8 cellular contexts compared by ENCODE assay signal in genomic region chr13:110455941-110456340, GRCh38.
DNase-seq lines count a peak whose midpoint lies in the region; ATAC-seq, FAIRE-seq and TF ChIP-seq lines count a peak whose summit lies in the region.

No MANE protein-coding gene starts in this region.

- RAD21 ChIA-PET in GM12878 (lab: Charles Lee; ENCODE audit: unreplicated experiment) = interaction anchor here (0.6 to 2.6 kb wide), 46 partner anchors 12 to 459 kb away, joined by 3 to 28 read pairs (median 5); partner anchors contain the start of gene RAB20

- H2AFZ ChIP-seq in GM12878 (ENCODE audit: control insufficient read depth, low read depth, low read length) = peak overlapping the region; percentile 62

- H3K9ac ChIP-seq in GM12878 (ENCODE audit: control insufficient read depth, insufficient read depth, low read length) = no peak overlapping the region

- no peaks in the 10 kb centered on the region for H4K20me1 ChIP-seq in GM12878 (ENCODE audit: control insufficient read depth, insufficient read depth)

- POLR2A ChIA-PET in AG04450 (lab: Yijun Ruan, JAX) = interaction anchor here (0.6 to 1.0 kb wide), 2 partner anchors 208 to 259 kb away, joined by 3 to 4 read pairs; no protein-coding TSS in a partner anchor
- POLR2A ChIA-PET in GM12878 (lab: Charles Lee) = interaction anchor here (0.8 to 1.7 kb wide), 7 partner anchors 8 to 259 kb away, joined by 3 to 5 read pairs (median 4); partner anchors contain the start of gene RAB20

- peaks cover 4% of the 10 kb centered on the region; the same call in 1 of the 2 replicates for H3K4me1 ChIP-seq in GM12878 (ENCODE audit: control insufficient read depth, insufficient read depth, low read length)

- peak; percentile 95 for TF ChIP-seq RAD21 in GM12878 (IDR thresholded peaks at IDR 0.05; ENCODE audit: insufficient read depth, low read depth, low read length)

- TF ChIP-seq CTCF in AG04450 (IDR thresholded peaks at IDR 0.05; ENCODE audit: low read depth, low read length) = peak; percentile 74
- TF ChIP-seq CTCF in GM12878 (IDR thresholded peaks at IDR 0.05 in 2 of 3, conservative IDR thresholded peaks at IDR 0.05 in 1 of 3; ENCODE audit: control insufficient read depth in 2 of 3, extremely low read depth in 1 of 3, insufficient read depth in 1 of 3, low read depth in 3 of 3, low read length in 3 of 3) = peak; percentile 91 to 95 (median 95); a peak in 5 of 6 replicates

- FAIRE-seq in GM12878 (lab: Jason Lieb, UNC) = peak; percentile 85

- no peak for TF ChIP-seq EP300 in GM12878 (IDR thresholded peaks at IDR 0.05; ENCODE audit: borderline replicate concordance in 1 of 2, control insufficient read depth in 1 of 2, low read depth in 2 of 2, low read length in 2 of 2)

- SMC1A ChIA-PET in GM12878 (lab: Charles Lee; ENCODE audit: uncharacterized antibody, unreplicated experiment) = interaction anchor here (0.7 to 3.1 kb wide), 42 partner anchors 8 to 1988 kb away, joined by 3 to 38 read pairs (median 4); partner anchors contain the start of genes NAXD and RAB20

- in situ Hi-C loops in GM12878 (cut with MboI) = no loop called here

- intact Hi-C loops in GM12878 (cut with micrococcal nuclease; ENCODE audit: unreplicated experiment) = loop anchor here (1.0 to 2.0 kb wide), 4 partner anchors 69 to 363 kb away; no protein-coding TSS in a partner anchor

- no peak overlapping the region for H3K4me3 ChIP-seq in AG04450 (ENCODE audit: low read depth, low read length)
- H3K4me3 ChIP-seq in GM12878 = 0 out of 2 replicates have a peak overlapping the region, but pooled peaks have one; percentile 18

- H3K27me3 ChIP-seq in AG04450 (ENCODE audit: control insufficient read depth, insufficient read depth, low read length) (no peaks in the 10 kb centered on the region), GM12878 (replicated peaks in 1 of 2; ENCODE audit: control insufficient read depth in 2 of 2, insufficient read depth in 2 of 2, low read length in 1 of 2) (no peaks in the 10 kb centered on the region)

- H3K27ac ChIP-seq in AG04450 (ENCODE audit: low read depth, low read length) (peak overlapping the region; percentile 11), GM12878 (ENCODE audit: control insufficient read depth, insufficient read depth) (no peak overlapping the region)

- peak; percentile 20 for DNase-seq in AG04450 (ENCODE audit: low read depth, low spot score)
- peak; percentile 54 to 81 for DNase-seq in NCI-H187 (lab: John Stamatoyannopoulos, UW)
- DNase-seq in T1000 (lab: John Stamatoyannopoulos, UW) = peak; percentile 35
- DNase-seq in GM12878 (ENCODE audit: low read depth, low spot score) = no peak
- peak; percentile 93 for DNase-seq in iPS-NIHi11 (ENCODE audit: low spot score)
- DNase-seq in stimulated activated CD4-positive, alpha-beta T cell treated with anti-CD3 and anti-CD28 coated beads, Interleukin-15, amount 100 ng/mL, for 1 hour (ENCODE audit: low read depth in 1 of 2, low spot score in 1 of 2) = peak; percentile 10 to 32

- BruUV-seq in GM12878 (replicated peaks; lab: Mats Ljungman, UMichigan) = no TSS peak

- H3K9me3 ChIP-seq in AG04450 (ENCODE audit: control insufficient read depth, insufficient read depth, low read length) (no peaks in the 10 kb centered on the region), GM12878 (replicated peaks; ENCODE audit: control insufficient read depth, insufficient read depth, low read length) (no peaks in the 10 kb centered on the region)

- no peaks in the 10 kb centered on the region for H3K79me2 ChIP-seq in GM12878 (ENCODE audit: control insufficient read depth, insufficient read depth, low read length)

- CTCF ChIA-PET in AG04450 (lab: Charles Lee) = interaction anchor here (0.6 to 1.8 kb wide), 35 partner anchors 9 to 362 kb away, joined by 3 to 19 read pairs (median 4); no protein-coding TSS in a partner anchor
- CTCF ChIA-PET in GM12878 (lab: Yijun Ruan, JAX) = interaction anchor here (0.5 to 4.2 kb wide), 60 partner anchors 8 to 592 kb away, joined by 3 to 55 read pairs (median 5); partner anchors contain the start of genes NAXD and RAB20

- ATAC-seq in GM18519 (IDR thresholded peaks at IDR 0.05; ENCODE audit: low FRiP score, unreplicated experiment) (peak; percentile 98), HG02981 (IDR thresholded peaks at IDR 0.05; ENCODE audit: unreplicated experiment) (peak; percentile 99), GM12878 (peak; percentile 99)

- WGBS in GM12878 (ENCODE audit: insufficient coverage, insufficient replicate concordance, low lambda C conversion rate, missing lambda C conversion rate) = 2% methylated on average over 10 of the region's 10 CpGs

- H3K4me2 ChIP-seq in GM12878 (ENCODE audit: control insufficient read depth, insufficient read depth) = peak overlapping the region; percentile 72

- TF ChIP-seq POLR2A in GM12878 (IDR thresholded peaks at IDR 0.05; ENCODE audit: low read depth, low read length) = no peak

- H3K36me3 ChIP-seq in GM12878 (ENCODE audit: control insufficient read depth in 2 of 2, insufficient read depth in 2 of 2, low read length in 1 of 2) = no peaks in the 10 kb centered on the region

TF ChIP-seq in GM12878, 131 proteins besides CTCF, POLR2A, EP300 and RAD21 (continues in another document):
- TF ChIP-seq FOS (IDR thresholded peaks at IDR 0.05; ENCODE audit: borderline replicate concordance, extremely low read depth, insufficient read length) = no peak
- TF ChIP-seq ZBED1 (IDR thresholded peaks at IDR 0.05; ENCODE audit: borderline replicate concordance) = no peak
- no peak for TF ChIP-seq CBFB (IDR thresholded peaks at IDR 0.05; ENCODE audit: low read depth)
- TF ChIP-seq ZNF384 (IDR thresholded peaks at IDR 0.05; ENCODE audit: borderline replicate concordance, low read depth, low read length) = no peak
- 0 out of 2 replicates have a peak, but pooled peaks have one; percentile 35 for TF ChIP-seq NR2F1 (conservative IDR thresholded peaks at IDR 0.05)
- no peak for TF ChIP-seq RCOR1 (conservative IDR thresholded peaks at IDR 0.05; ENCODE audit: low read depth, low read length)
- TF ChIP-seq GATAD2B (conservative IDR thresholded peaks at IDR 0.05; ENCODE audit: low read depth) = no peak
- TF ChIP-seq ESRRA (IDR thresholded peaks at IDR 0.05; ENCODE audit: low read length) = no peak
- no peak for TF ChIP-seq ELK1 (IDR thresholded peaks at IDR 0.05; ENCODE audit: low read depth, low read length)
- no peak for TF ChIP-seq NFIC (IDR thresholded peaks at IDR 0.05; ENCODE audit: low read depth, low read length)
- TF ChIP-seq SMC3 (IDR thresholded peaks at IDR 0.05; ENCODE audit: borderline replicate concordance, low read length) = peak; percentile 89
- TF ChIP-seq ZNF622 (IDR thresholded peaks at IDR 0.05) = no peak
- TF ChIP-seq TAF1 (IDR thresholded peaks at IDR 0.05; ENCODE audit: borderline replicate concordance, low read depth, low read length) = no peak
- TF ChIP-seq RB1 (IDR thresholded peaks at IDR 0.05; ENCODE audit: borderline replicate concordance) = peak; percentile 91; the same call in 1 of the 2 replicates
- TF ChIP-seq POU2F2 (IDR thresholded peaks at IDR 0.05; ENCODE audit: borderline replicate concordance, low read depth, low read length) = peak; percentile 55; the same call in 2 of the 3 replicates
- TF ChIP-seq STAT3 (IDR thresholded peaks at IDR 0.05; ENCODE audit: low read depth, low read length) = no peak
- TF ChIP-seq SMAD1 (IDR thresholded peaks at IDR 0.05; ENCODE audit: low read depth, partially characterized antibody) = no peak
- peak; percentile 69 for TF ChIP-seq IKZF1 (conservative IDR thresholded peaks at IDR 0.05)
- TF ChIP-seq MAX (IDR thresholded peaks at IDR 0.05; ENCODE audit: low read depth, low read length) = no peak
- TF ChIP-seq BCLAF1 (IDR thresholded peaks at IDR 0.05) = no peak
